ENCODE assay signal across 8 cellular contexts in the genomic region with DNA sequence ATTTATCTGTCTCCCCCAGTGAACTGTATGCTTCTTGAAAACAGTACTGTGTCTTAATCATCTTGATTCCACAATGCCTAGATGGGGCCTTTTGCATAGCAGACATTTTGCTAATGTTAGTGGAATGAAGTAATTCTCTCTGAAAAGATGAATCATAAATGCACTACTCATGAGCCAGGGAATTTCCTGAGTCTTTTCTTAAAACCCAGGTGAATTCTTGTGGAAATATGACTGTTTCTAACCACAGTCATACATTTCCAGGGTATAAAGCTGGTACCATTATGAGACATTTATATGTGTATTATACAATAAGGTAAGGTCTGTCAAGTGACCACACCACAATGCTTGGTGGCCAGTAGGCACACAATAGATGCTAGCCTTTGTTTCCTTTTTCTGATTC. TPM values are rescaled to one million over a fixed set of nuclear protein-coding genes. Genes with fewer than 3 reads are reported as not detected.
DNase-seq lines count a peak whose midpoint lies in the region; ATAC-seq, FAIRE-seq and TF ChIP-seq lines count a peak whose summit lies in the region.

No MANE protein-coding gene starts in this region.

- TF ChIP-seq CTCF in pancreas (IDR thresholded peaks at IDR 0.05) = no peak

- peaks cover 0 to 5% (median 0%) of the 10 kb centered on the region in 3 donors for H3K4me1 Mint-ChIP-seq in T-cell

- no peak overlapping the region for H3K27ac Mint-ChIP-seq in T-cell

- POLR2A ChIA-PET in T-cell (lab: Charles Lee) = no interaction called here

- peaks cover 0 to 18% (median 8%) of the 10 kb centered on the region in 3 donors for H3K4me1 ChIP-seq in pancreas

- no peak for FAIRE-seq in pancreas (lab: Jason Lieb, UNC)

- H3K27me3 Mint-ChIP-seq in T-cell = no peaks in the 10 kb centered on the region

- ATAC-seq in GM18907 (IDR thresholded peaks at IDR 0.05; ENCODE audit: unreplicated experiment) (peak; percentile 75), HG03354 (IDR thresholded peaks at IDR 0.05; ENCODE audit: poor library complexity, severe bottlenecking, unreplicated experiment) (peak; percentile 62), pancreas (peak in 3 of 4 donors; percentile 15 to 74 (median 62)), T-cell (replicated peaks in 1 of 4) (no peak)

- peak overlapping the region in 3 of 4 donors; percentile 10 to 67 (median 62) for H3K27ac ChIP-seq in pancreas

- H3K9me3 ChIP-seq in pancreas = no peaks in the 10 kb centered on the region

- DNase-seq in cerebellum (ENCODE audit: low spot score) = peak; percentile 7
- DNase-seq in pancreas = no peak
- DNase-seq in SIG-M5 treated with dmso at 0.1 percent for 504 hours (lab: John Stamatoyannopoulos, UW; ENCODE audit: unreplicated experiment) = no peak
- no peak for DNase-seq in foreskin melanocyte
- DNase-seq in NOMO-1 (lab: John Stamatoyannopoulos, UW; ENCODE audit: unreplicated experiment in 2 of 2) = no peak
- DNase-seq in T-cell = no peak

- H3K4me3 ChIP-seq in pancreas = no peak overlapping the region

- no peak overlapping the region for H3K4me3 Mint-ChIP-seq in T-cell

- intact Hi-C loops in pancreas (cut with DNase I) = no loop called here

- CTCF ChIA-PET in T-cell (lab: Charles Lee) = no interaction called here

- H3K9me3 Mint-ChIP-seq in T-cell = no peaks in the 10 kb centered on the region

- no peaks in the 10 kb centered on the region for H3K36me3 ChIP-seq in pancreas

- no peaks in the 10 kb centered on the region for H3K27me3 ChIP-seq in pancreas

- peaks cover 39% of the 10 kb centered on the region for H3K36me3 Mint-ChIP-seq in T-cell

RNA-seq across cellular contexts. Expression of a gene that starts 5.5 kb away (rescaled TPM):
- 0.91 TPM for total RNA-seq in cerebellum
- under 1 TPM in 4 of 6 donors, not detected in 2; 0.09 to 0.21 (median 0.15) TPM for total RNA-seq in pancreas
- polyA plus RNA-seq in pancreas = under 1 TPM; 0.11 to 0.28 TPM
- not detected for total RNA-seq in T-cell

Comparison
In these comparisons a context has a peak if more than half of its experiments do, and no peak if none do; other contexts are left out.
1. ATAC-seq: peak in GM18907 (single experiment), HG03354 (single experiment) and pancreas (3 of 4); none in T-cell (0 of 4).